In genomic region chr12:81627336-81628189, GRCh38 we compare ENCODE assay signal across 9 cellular contexts.
DNase-seq lines count a peak whose midpoint lies in the region; ATAC-seq and TF ChIP-seq lines count a peak whose summit lies in the region.
"Had no signal": no experiment of that assay in that cellular context is flagged by ENCODE, and none has a peak within 500 bp of the region (broad histone marks: within the 10 kb centered on the region; RNA-seq: fewer than 3 reads in every experiment).

No MANE protein-coding gene starts in this region.

- no peak overlapping the region for H3K27ac ChIP-seq in HEK293 (ENCODE audit: extremely low read depth, low read depth, low read length)
- no peak overlapping the region for H3K27ac ChIP-seq in colonic mucosa
- H3K27ac ChIP-seq: epithelial cell of prostate had no signal

- intact Hi-C loops in colonic mucosa (cut with DNase I): loop anchor here (5.0 kb wide), 1 partner anchor 180 kb away; no protein-coding TSS in a partner anchor

- no peaks in the 10 kb centered on the region for H3K4me1 Mint-ChIP-seq in nephron

- no peak overlapping the region for H3K4me3 Mint-ChIP-seq in nephron

- no peak for ATAC-seq in GM21423 (IDR thresholded peaks at IDR 0.05; ENCODE audit: unreplicated experiment)

- H3K4me3 ChIP-seq in AG09309 (ENCODE audit: control insufficient read depth, low read depth, low read length) (no peak overlapping the region), HEK293 (ENCODE audit: low read depth, low read length) (no peak overlapping the region), colonic mucosa (no peak overlapping the region)

- TF ChIP-seq CTCF in AG09309 (IDR thresholded peaks at IDR 0.05; ENCODE audit: control insufficient read depth, insufficient read depth, low read depth, low read length, missing control alignments) (peak; percentile 52), HEK293 (tag by site-specific recombination; IDR thresholded peaks at IDR 0.05) (no peak), colonic mucosa (IDR thresholded peaks at IDR 0.05) (peak; percentile 39), nephron (IDR thresholded peaks at IDR 0.05; ENCODE audit: unreplicated experiment in 3 of 3) (peak; percentile 64 to 80 (median 76))

- H3K4me1 ChIP-seq in HEK293 (ENCODE audit: control insufficient read depth, insufficient read depth, low read length) (no peaks in the 10 kb centered on the region), colonic mucosa (no peaks in the 10 kb centered on the region)

- H3K36me3 Mint-ChIP-seq in nephron (ENCODE audit: low read depth): no peaks in the 10 kb centered on the region

- H3K27me3 ChIP-seq in colonic mucosa: no peaks in the 10 kb centered on the region

- CTCF ChIA-PET in HEK293 (lab: Yijun Ruan, JAX): interaction anchor here (0.6 to 2.3 kb wide), 8 partner anchors 28 to 1386 kb away, joined by 3 to 12 read pairs (median 3); no protein-coding TSS in a partner anchor

- POLR2A ChIA-PET in HEK293 (lab: Yijun Ruan, JAX): no interaction called here

- H3K9ac ChIP-seq in colonic mucosa (ENCODE audit: low read depth in 2 of 2, low read length in 2 of 2): no peak overlapping the region

- H3K36me3 ChIP-seq in HEK293 (ENCODE audit: control insufficient read depth in 2 of 2, insufficient read depth in 1 of 2, low read length in 2 of 2) (no peaks in the 10 kb centered on the region), colonic mucosa (no peaks in the 10 kb centered on the region)

- H3K9me3 Mint-ChIP-seq in nephron: no peaks in the 10 kb centered on the region

- H3K27me3 Mint-ChIP-seq in nephron (ENCODE audit: low read depth): no peaks in the 10 kb centered on the region

- DNase-seq in AG09309 (ENCODE audit: low read depth) (peak; percentile 13), NCI-H748 treated with DMSO at 0.1 percent for 48 hours (lab: John Stamatoyannopoulos, UW) (peak; percentile 87), colonic mucosa (no peak)
- DNase-seq in stimulated activated naive CD4-positive, alpha-beta T cell (lab: John Stamatoyannopoulos, UW): no peak
- no peak for DNase-seq in effector CD4-positive, alpha-beta T cell

- H3K9me3 ChIP-seq in HEK293 (ENCODE audit: control insufficient read depth, insufficient read depth, low read depth, low read length): no peaks in the 10 kb centered on the region
- no peaks in the 10 kb centered on the region for H3K9me3 ChIP-seq in colonic mucosa

- no peak overlapping the region for H3K27ac Mint-ChIP-seq in nephron

TF ChIP-seq in HEK293, 187 proteins besides CTCF, POLR2A, EP300 and RAD21:
- TF ChIP-seq ZNF248 (tag by site-specific recombination; IDR thresholded peaks at IDR 0.05) (no peak), ZSCAN5A (tag by site-specific recombination; IDR thresholded peaks at IDR 0.05) (no peak), BCL6B (tag by site-specific recombination; IDR thresholded peaks at IDR 0.05) (peak; percentile 59), ZBTB44 (tag by site-specific recombination; IDR thresholded peaks at IDR 0.05) (no peak), ZBTB8A (tag by site-specific recombination; IDR thresholded peaks at IDR 0.05) (no peak), ZNF654 (tag by site-specific recombination; IDR thresholded peaks at IDR 0.05; ENCODE audit: low read depth) (peak; percentile 78), ZNF416 (tag by site-specific recombination; IDR thresholded peaks at IDR 0.05) (no peak)

Comparison
In these comparisons a context has a peak if more than half of its experiments do, and no peak if none do; other contexts are left out.
1. DNase-seq: peak in AG09309 (single experiment) and NCI-H748 treated with DMSO at 0.1 percent for 48 hours (single experiment); none in colonic mucosa (single experiment), stimulated activated naive CD4-positive, alpha-beta T cell (0 of 6) and effector CD4-positive, alpha-beta T cell (single experiment).